In the genomic region with DNA sequence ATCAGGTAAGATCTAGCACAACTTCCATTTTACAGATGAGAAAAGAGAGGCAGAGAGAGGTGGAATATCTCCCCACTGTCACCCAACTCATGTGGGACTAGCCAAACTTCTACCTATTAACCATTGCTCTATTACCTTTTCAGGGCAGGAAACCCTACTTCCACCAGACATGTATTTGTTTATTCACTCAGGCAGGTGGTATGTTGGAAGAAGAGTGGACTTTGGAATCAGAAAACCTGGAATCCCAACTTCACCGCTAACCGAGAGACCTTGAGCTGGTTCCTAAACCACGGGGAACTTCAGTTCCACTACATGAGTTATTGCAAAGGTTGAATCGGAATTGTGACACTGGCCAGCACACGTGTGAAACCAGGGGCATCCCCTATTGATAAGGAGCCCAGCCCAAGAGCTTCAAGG, we compare ENCODE assay signal across 19 cellular contexts. TPM values are rescaled to one million over a fixed set of nuclear protein-coding genes. Genes with fewer than 3 reads are reported as not detected.
DNase-seq lines count a peak whose midpoint lies in the region; ATAC-seq and FAIRE-seq lines count a peak whose summit lies in the region.
"Had no signal": no experiment of that assay in that cellular context is flagged by ENCODE, and none has a peak within 500 bp of the region (broad histone marks: within the 10 kb centered on the region; RNA-seq: fewer than 3 reads in every experiment).

No MANE protein-coding gene starts in this region.

- 23 to 65% (median 26%) methylated on average over 5 of the region's 5 CpGs for WGBS in small intestine, 3 donors

- no peak for FAIRE-seq in small intestine (lab: Jason Lieb, UNC)
- FAIRE-seq: GM18507 had no signal

- no peaks in the 10 kb centered on the region for H3K4me1 ChIP-seq in small intestine (ENCODE audit: control insufficient read depth in 2 of 2, insufficient read depth in 1 of 2, low read depth in 1 of 2, low read length in 1 of 2)

- peaks cover 14% of the 10 kb centered on the region for H3K27me3 Mint-ChIP-seq in activated CD4-positive, alpha-beta T cell treated with anti-CD3 and anti-CD28 coated beads for 36 hours

- H3K4me3 Mint-ChIP-seq in activated CD4-positive, alpha-beta T cell treated with anti-CD3 and anti-CD28 coated beads for 36 hours: no peak overlapping the region
- H3K4me3 Mint-ChIP-seq: H9, IgD-negative memory B cell had no signal

- H3K36me3 Mint-ChIP-seq in activated CD4-positive, alpha-beta T cell treated with anti-CD3 and anti-CD28 coated beads for 36 hours (ENCODE audit: low read depth): no peaks in the 10 kb centered on the region
- H3K36me3 Mint-ChIP-seq: IgD-negative memory B cell had no signal

- ATAC-seq in activated CD4-positive, alpha-beta T cell treated with anti-CD3 and anti-CD28 coated beads for 36 hours: no peak
- ATAC-seq in left lobe of liver (peak; percentile 76), HG02642 (IDR thresholded peaks at IDR 0.05; ENCODE audit: poor library complexity, unreplicated experiment) (no peak)

- H3K27ac ChIP-seq in small intestine (ENCODE audit: low read depth in 1 of 2, low read length in 1 of 2): no peak overlapping the region
- H3K27ac ChIP-seq: 22Rv1; BLaER1 treated with 17β-estradiol and CSF1 and Interleukin-3, amounts not matched to agents 10 nM and 100 nM had no signal

- no peak for DNase-seq in activated CD4-positive, alpha-beta T cell treated with anti-CD3 and anti-CD28 coated beads for 36 hours
- no peak for DNase-seq in activated CD4-positive, alpha-beta T cell treated with anti-CD3 and anti-CD28 coated beads for 1 hour
- peak; percentile 61 for DNase-seq in SW480 (ENCODE audit: low spot score)
- DNase-seq in left lobe of liver (ENCODE audit: low spot score): peak; percentile 77
- peak; percentile 14 for DNase-seq in small intestine
- DNase-seq in stimulated activated CD4-positive, alpha-beta T cell treated with anti-CD3 and anti-CD28 coated beads, Interleukin-4, amount 100 ng/mL, for 4 hours: no peak
- DNase-seq in activated naive CD4-positive, alpha-beta T cell treated with anti-CD3 and anti-CD28 coated beads, Interleukin-2, amount 50 U/mL, for 16 hours: no peak
- DNase-seq: DMS153, H9, MV-4-11, NCI-H1436 treated with DMSO at 0.1 percent for 48 hours, NCI-H2081, NCI-H2227 treated with DMSO at 0.1 percent for 48 hours, SK-N-SH had no signal

- H3K4me1 Mint-ChIP-seq in activated CD4-positive, alpha-beta T cell treated with anti-CD3 and anti-CD28 coated beads for 36 hours: peaks cover 53% of the 10 kb centered on the region

- H3K27ac Mint-ChIP-seq in activated CD4-positive, alpha-beta T cell treated with anti-CD3 and anti-CD28 coated beads for 36 hours: peak overlapping the region; percentile 1
- H3K27ac Mint-ChIP-seq: H9, IgD-negative memory B cell had no signal

- no peak overlapping the region for H3K4me3 ChIP-seq in small intestine (ENCODE audit: low read depth in 1 of 2, low read length in 2 of 2)
- H3K4me3 ChIP-seq: BLaER1 treated with 17β-estradiol and CSF1 and Interleukin-3, amounts not matched to agents 10 nM and 100 nM had no signal

- no peaks in the 10 kb centered on the region for H3K27me3 ChIP-seq in small intestine (ENCODE audit: control insufficient read depth in 2 of 2, insufficient read depth in 2 of 2, low read length in 2 of 2)

- intact Hi-C loops in activated CD4-positive, alpha-beta T cell treated with anti-CD3 and anti-CD28 coated beads for 36 hours (cut with DNase I, micrococcal nuclease): loop anchor here in 1 of 2 experiments (10.0 kb wide), 1 partner anchor 560 kb away; no protein-coding TSS in a partner anchor

- no peaks in the 10 kb centered on the region for H3K9me3 ChIP-seq in small intestine (ENCODE audit: control insufficient read depth, low read depth)
- H3K9me3 ChIP-seq: BLaER1 treated with 17β-estradiol and CSF1 and Interleukin-3, amounts not matched to agents 10 nM and 100 nM; SK-N-SH had no signal

- POLR2A ChIA-PET in activated CD4-positive, alpha-beta T cell treated with anti-CD3 and anti-CD28 coated beads for 36 hours (lab: Charles Lee): no interaction called here

- CTCF ChIA-PET in activated CD4-positive, alpha-beta T cell treated with anti-CD3 and anti-CD28 coated beads for 36 hours (lab: Charles Lee): interaction anchor here (1.4 to 4.0 kb wide), 2 partner anchors 11 to 62 kb away, joined by 8 to 25 read pairs; no protein-coding TSS in a partner anchor

- H3K9me3 Mint-ChIP-seq in activated CD4-positive, alpha-beta T cell treated with anti-CD3 and anti-CD28 coated beads for 36 hours (ENCODE audit: low read depth): no peaks in the 10 kb centered on the region
- H3K9me3 Mint-ChIP-seq: H9, IgD-negative memory B cell had no signal

- H3K36me3 ChIP-seq in small intestine (ENCODE audit: control insufficient read depth in 2 of 2, insufficient read depth in 2 of 2, low read length in 2 of 2): no peaks in the 10 kb centered on the region
- H3K36me3 ChIP-seq: BLaER1 treated with 17β-estradiol and CSF1 and Interleukin-3, amounts not matched to agents 10 nM and 100 nM had no signal

RNA-seq across cellular contexts. Expression of a gene that starts 5.2 kb away (rescaled TPM):
- under 1 TPM; 0.93 to 0.96 TPM for total RNA-seq in activated CD4-positive, alpha-beta T cell treated with anti-CD3 and anti-CD28 coated beads for 36 hours
- total RNA-seq in left lobe of liver: 11.6 TPM
- 1 to 10 TPM in 1 of 3 donors, under 1 TPM in 2; 0.27 to 1.7 (median 0.67) TPM for polyA plus RNA-seq in small intestine
- polyA plus RNA-seq: IgD-negative memory B cell had no signal

Comparison
In these comparisons a context has a peak if more than half of its experiments do, and no peak if none do; other contexts are left out.
1. DNase-seq: peak in SW480 (single experiment), left lobe of liver (single experiment) and small intestine (single experiment); none in activated CD4-positive, alpha-beta T cell treated with anti-CD3 and anti-CD28 coated beads for 36 hours (single experiment), activated CD4-positive, alpha-beta T cell treated with anti-CD3 and anti-CD28 coated beads for 1 hour (single experiment), stimulated activated CD4-positive, alpha-beta T cell treated with anti-CD3 and anti-CD28 coated beads, Interleukin-4, amount 100 ng/mL, for 4 hours (0 of 2) and activated naive CD4-positive, alpha-beta T cell treated with anti-CD3 and anti-CD28 coated beads, Interleukin-2, amount 50 U/mL, for 16 hours (single experiment).